Comparison of ENCODE assay signal across 8 cellular contexts in the genomic region with DNA sequence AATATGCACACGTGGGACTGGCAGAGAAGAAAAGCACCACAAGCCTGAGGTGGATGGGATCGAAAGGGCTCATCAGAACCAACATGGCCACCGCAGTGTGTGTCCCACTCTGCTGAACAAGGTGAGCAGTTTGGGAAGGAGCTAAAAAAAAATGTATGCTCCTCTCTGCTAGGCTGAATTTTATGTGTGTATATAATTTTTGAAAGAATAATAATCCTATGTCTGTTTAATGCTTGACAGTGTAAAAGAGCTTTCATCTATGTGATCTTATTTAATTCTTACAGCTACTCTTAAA. TPM values are rescaled to one million over a fixed set of nuclear protein-coding genes. Genes with fewer than 3 reads are reported as not detected.
DNase-seq lines count a peak whose midpoint lies in the region; ATAC-seq and TF ChIP-seq lines count a peak whose summit lies in the region.

No MANE protein-coding gene starts in this region.

- peak overlapping the region; percentile 88 for H3K4me3 Mint-ChIP-seq in activated T-helper 1 cell treated with anti-CD3 and anti-CD28 coated beads, Interleukin-12 subunit alpha, Interleukin-12 subunit beta, Interleukin-2, Interleukin-4 antibody, amounts not matched to agents 30 ng/mL and 10 ng/mL and 1 ng/mL, durations not matched to agents 14 hours and 24 hours and 36 hours

- intact Hi-C loops in activated T-helper 1 cell treated with anti-CD3 and anti-CD28 coated beads, Interleukin-12 subunit alpha, Interleukin-12 subunit beta, Interleukin-2, Interleukin-4 antibody, amounts not matched to agents 30 ng/mL and 10 ng/mL and 1 ng/mL, durations not matched to agents 14 hours and 24 hours and 36 hours (cut with micrococcal nuclease) = loop anchor here (1.0 to 10.0 kb wide), 5 partner anchors 14 to 1291 kb away; partner anchors contain the start of genes CDR2, DCUN1D3, EEF2K and LYRM1

- H4K20me1 ChIP-seq in BLaER1 = no peaks in the 10 kb centered on the region

- DNase-seq in KG1 (lab: John Stamatoyannopoulos, UW) = peak; percentile 42
- DNase-seq in activated T-helper 1 cell treated with anti-CD3 and anti-CD28 coated beads, Interleukin-12 subunit alpha, Interleukin-12 subunit beta, Interleukin-2, Interleukin-4 antibody, amounts not matched to agents 30 ng/mL and 10 ng/mL and 1 ng/mL, durations not matched to agents 14 hours and 24 hours and 36 hours (ENCODE audit: low spot score) = peak; percentile 30
- DNase-seq in NCI-H187 treated with DMSO at 0.1 percent for 48 hours (lab: John Stamatoyannopoulos, UW) = no peak

- no peak overlapping the region for H3K27ac ChIP-seq in BLaER1
- H3K27ac ChIP-seq in gastroesophageal sphincter = peak overlapping the region; percentile 67 to 98 (median 93)
- H3K27ac ChIP-seq in skin epidermis = peak overlapping the region; percentile 23 to 96 (median 92)

- WGBS in gastroesophageal sphincter (ENCODE audit: low coverage in 1 of 2), 2 donors = 7 to 11% methylated on average over 3 of the region's 3 CpGs

- peaks cover 4% of the 10 kb centered on the region for H3K27me3 Mint-ChIP-seq in activated T-helper 1 cell treated with anti-CD3 and anti-CD28 coated beads, Interleukin-12 subunit alpha, Interleukin-12 subunit beta, Interleukin-2, Interleukin-4 antibody, amounts not matched to agents 30 ng/mL and 10 ng/mL and 1 ng/mL, durations not matched to agents 14 hours and 24 hours and 36 hours (ENCODE audit: insufficient read depth)

- H3K9ac ChIP-seq in BLaER1 = no peak overlapping the region

- H3K4me3 ChIP-seq in BLaER1 (peak overlapping the region; percentile 71), gastroesophageal sphincter (peak overlapping the region; percentile 19 to 87), skin epidermis (peak overlapping the region; percentile 27 to 64 (median 41))

- TF ChIP-seq POLR2A in gastroesophageal sphincter (IDR thresholded peaks at IDR 0.05) = no peak

- no peak for TF ChIP-seq EP300 in gastroesophageal sphincter (IDR thresholded peaks at IDR 0.05)

- H3K36me3 ChIP-seq in BLaER1 = no peaks in the 10 kb centered on the region
- no peaks in the 10 kb centered on the region for H3K36me3 ChIP-seq in gastroesophageal sphincter

- no peaks in the 10 kb centered on the region for H3K9me3 Mint-ChIP-seq in activated T-helper 1 cell treated with anti-CD3 and anti-CD28 coated beads, Interleukin-12 subunit alpha, Interleukin-12 subunit beta, Interleukin-2, Interleukin-4 antibody, amounts not matched to agents 30 ng/mL and 10 ng/mL and 1 ng/mL, durations not matched to agents 14 hours and 24 hours and 36 hours

- peaks cover 71% of the 10 kb centered on the region for H3K4me1 Mint-ChIP-seq in activated T-helper 1 cell treated with anti-CD3 and anti-CD28 coated beads, Interleukin-12 subunit alpha, Interleukin-12 subunit beta, Interleukin-2, Interleukin-4 antibody, amounts not matched to agents 30 ng/mL and 10 ng/mL and 1 ng/mL, durations not matched to agents 14 hours and 24 hours and 36 hours (ENCODE audit: low read depth)

- H3K36me3 Mint-ChIP-seq in activated T-helper 1 cell treated with anti-CD3 and anti-CD28 coated beads, Interleukin-12 subunit alpha, Interleukin-12 subunit beta, Interleukin-2, Interleukin-4 antibody, amounts not matched to agents 30 ng/mL and 10 ng/mL and 1 ng/mL, durations not matched to agents 14 hours and 24 hours and 36 hours (ENCODE audit: low read depth) = peaks cover 7% of the 10 kb centered on the region

- H3K4me2 ChIP-seq in BLaER1 = peak overlapping the region; percentile 93

- ATAC-seq in gastroesophageal sphincter = no peak
- no peak for ATAC-seq in GM21367 (IDR thresholded peaks at IDR 0.05; ENCODE audit: unreplicated experiment)
- ATAC-seq in HG03045 (IDR thresholded peaks at IDR 0.05; ENCODE audit: unreplicated experiment) = no peak

- H3K27me3 ChIP-seq in BLaER1 (peaks cover 16% of the 10 kb centered on the region), gastroesophageal sphincter (no peaks in the 10 kb centered on the region)

- H3K9me3 ChIP-seq in BLaER1 = no peaks in the 10 kb centered on the region
- H3K9me3 ChIP-seq in gastroesophageal sphincter = no peaks in the 10 kb centered on the region

- peak overlapping the region; percentile 99 for H3K27ac Mint-ChIP-seq in activated T-helper 1 cell treated with anti-CD3 and anti-CD28 coated beads, Interleukin-12 subunit alpha, Interleukin-12 subunit beta, Interleukin-2, Interleukin-4 antibody, amounts not matched to agents 30 ng/mL and 10 ng/mL and 1 ng/mL, durations not matched to agents 14 hours and 24 hours and 36 hours

- peaks cover 50% of the 10 kb centered on the region for H3K4me1 ChIP-seq in BLaER1
- H3K4me1 ChIP-seq in gastroesophageal sphincter = peaks cover 0 to 58% (median 11%) of the 10 kb centered on the region in 3 donors

- no peak for TF ChIP-seq CTCF in gastroesophageal sphincter (IDR thresholded peaks at IDR 0.05)

RNA-seq across cellular contexts. Expression of gene EEF2K, which starts 14.2 kb away (rescaled TPM):
- 28.3 and 30.5 TPM in 2 replicates for total RNA-seq in activated T-helper 1 cell treated with anti-CD3 and anti-CD28 coated beads, Interleukin-12 subunit alpha, Interleukin-12 subunit beta, Interleukin-2, Interleukin-4 antibody, amounts not matched to agents 30 ng/mL and 10 ng/mL and 1 ng/mL, durations not matched to agents 14 hours and 24 hours and 36 hours
- 10 to 100 TPM; 31.3 to 38.9 (median 34.8) TPM for total RNA-seq in gastroesophageal sphincter

RNA-seq across cellular contexts. Expression of gene SDR42E2, which starts 29.6 kb away (rescaled TPM):
- total RNA-seq in activated T-helper 1 cell treated with anti-CD3 and anti-CD28 coated beads, Interleukin-12 subunit alpha, Interleukin-12 subunit beta, Interleukin-2, Interleukin-4 antibody, amounts not matched to agents 30 ng/mL and 10 ng/mL and 1 ng/mL, durations not matched to agents 14 hours and 24 hours and 36 hours = not detected in 2 replicates
- not detected for total RNA-seq in gastroesophageal sphincter
